ENCODE assay signal across 14 cellular contexts in the genomic region with DNA sequence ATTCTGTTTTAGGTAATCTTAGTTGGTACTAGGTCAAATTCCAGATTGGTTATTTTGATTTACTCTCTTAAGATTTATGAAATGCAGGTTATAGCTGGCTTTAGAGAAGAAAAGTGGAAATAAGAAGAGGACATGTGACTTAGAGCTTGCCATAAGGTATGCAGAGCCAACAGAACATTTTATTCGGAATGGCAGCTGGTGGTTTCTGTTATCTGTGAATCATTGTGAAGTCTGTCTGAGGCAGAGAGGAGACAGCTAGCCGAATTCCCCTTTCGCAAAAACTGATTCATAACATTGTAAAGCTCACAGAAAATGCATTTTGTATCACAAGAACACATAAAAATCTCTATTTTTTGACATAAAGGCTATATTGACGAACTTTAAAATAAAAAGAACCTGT.
DNase-seq lines count a peak whose midpoint lies in the region; ATAC-seq and TF ChIP-seq lines count a peak whose summit lies in the region.
"Had no signal": no experiment of that assay in that cellular context is flagged by ENCODE, and none has a peak within 500 bp of the region (broad histone marks: within the 10 kb centered on the region; RNA-seq: fewer than 3 reads in every experiment).

No MANE protein-coding gene starts in this region.

- no peak for ATAC-seq in GM18909 (IDR thresholded peaks at IDR 0.05; ENCODE audit: poor library complexity, unreplicated experiment)
- no peak for ATAC-seq in activated CD8-positive, alpha-beta memory T cell treated with anti-CD3 and anti-CD28 coated beads, Interleukin-2, amount 10 ng/mL, durations not matched to agents 7 days and 5 days
- ATAC-seq: activated CD4-positive, CD25-positive, alpha-beta regulatory T cell treated with anti-CD3 and anti-CD28 coated beads, Interleukin-2, amount 50 U/mL, for 24 hours; CD8-positive, alpha-beta T cell had no signal

- 53 to 87% (median 73%) methylated on average over 4 of the region's 4 CpGs for WGBS in stomach, 5 donors

- no peaks in the 10 kb centered on the region for H3K27me3 Mint-ChIP-seq in nephron (ENCODE audit: low read depth)
- no peaks in the 10 kb centered on the region for H3K27me3 Mint-ChIP-seq in activated CD8-positive, alpha-beta memory T cell treated with anti-CD3 and anti-CD28 coated beads, Interleukin-2, amount 10 ng/mL, durations not matched to agents 7 days and 5 days

- H3K36me3 Mint-ChIP-seq in nephron (ENCODE audit: low read depth): no peaks in the 10 kb centered on the region
- peaks cover 4% of the 10 kb centered on the region for H3K36me3 Mint-ChIP-seq in activated CD8-positive, alpha-beta memory T cell treated with anti-CD3 and anti-CD28 coated beads, Interleukin-2, amount 10 ng/mL, durations not matched to agents 7 days and 5 days

- H3K36me3 ChIP-seq in stomach: no peaks in the 10 kb centered on the region

- no peak overlapping the region for H3K4me3 Mint-ChIP-seq in nephron
- no peak overlapping the region for H3K4me3 Mint-ChIP-seq in activated CD8-positive, alpha-beta memory T cell treated with anti-CD3 and anti-CD28 coated beads, Interleukin-2, amount 10 ng/mL, durations not matched to agents 7 days and 5 days
- H3K4me3 Mint-ChIP-seq: CD8-positive, alpha-beta T cell had no signal

- no peak overlapping the region for H3K27ac ChIP-seq in stomach

- CTCF ChIA-PET in activated CD8-positive, alpha-beta memory T cell treated with anti-CD3 and anti-CD28 coated beads, Interleukin-2, amount 10 ng/mL, durations not matched to agents 7 days and 5 days (lab: Charles Lee): interaction anchor here (0.9 kb wide), 1 partner anchor 189 kb away, joined by 3 read pairs; no protein-coding TSS in a partner anchor

- no peak for TF ChIP-seq EP300 in stomach (IDR thresholded peaks at IDR 0.05)

- H3K9me3 ChIP-seq in stomach: no peaks in the 10 kb centered on the region

- no peak for TF ChIP-seq POLR2A in stomach (IDR thresholded peaks at IDR 0.05)

- H3K9me3 Mint-ChIP-seq in nephron: no peaks in the 10 kb centered on the region
- H3K9me3 Mint-ChIP-seq in activated CD8-positive, alpha-beta memory T cell treated with anti-CD3 and anti-CD28 coated beads, Interleukin-2, amount 10 ng/mL, durations not matched to agents 7 days and 5 days (ENCODE audit: low read depth): no peaks in the 10 kb centered on the region
- H3K9me3 Mint-ChIP-seq: CD8-positive, alpha-beta T cell had no signal

- H3K27ac Mint-ChIP-seq in nephron: peak overlapping the region in 2 of 3 experiments; percentile 33 to 96
- no peak overlapping the region for H3K27ac Mint-ChIP-seq in activated CD8-positive, alpha-beta memory T cell treated with anti-CD3 and anti-CD28 coated beads, Interleukin-2, amount 10 ng/mL, durations not matched to agents 7 days and 5 days
- H3K27ac Mint-ChIP-seq: CD8-positive, alpha-beta T cell had no signal

- intact Hi-C loops in stomach (cut with DNase I; ENCODE audit: low total_unique reads): no loop called here

- H3K27me3 ChIP-seq in stomach: no peaks in the 10 kb centered on the region

- H3K4me1 Mint-ChIP-seq in nephron: peaks cover 36% of the 10 kb centered on the region
- peaks cover 14% of the 10 kb centered on the region for H3K4me1 Mint-ChIP-seq in activated CD8-positive, alpha-beta memory T cell treated with anti-CD3 and anti-CD28 coated beads, Interleukin-2, amount 10 ng/mL, durations not matched to agents 7 days and 5 days

- TF ChIP-seq CTCF in nephron (IDR thresholded peaks at IDR 0.05; ENCODE audit: unreplicated experiment in 3 of 3) (no peak), stomach (IDR thresholded peaks at IDR 0.05) (no peak)

- H3K4me3 ChIP-seq in stomach: no peak overlapping the region

- DNase-seq in EH (ENCODE audit: low read depth) (peak; percentile 82), NCI-H69 (lab: John Stamatoyannopoulos, UW) (peak; percentile 75), cerebellum (ENCODE audit: low spot score) (peak; percentile 5), stomach (no peak), NCI-H82 treated with DMSO at 0.1 percent for 48 hours (lab: John Stamatoyannopoulos, UW; ENCODE audit: unreplicated experiment) (no peak)
- no peak for DNase-seq in activated CD8-positive, alpha-beta memory T cell treated with anti-CD3 and anti-CD28 coated beads, Interleukin-2, amount 10 ng/mL, durations not matched to agents 7 days and 5 days
- DNase-seq: activated effector memory CD4-positive, alpha-beta T cell treated with Interleukin-2 at 50 U/mL for 16 hours; CD8-positive, alpha-beta T cell; cortex of kidney; NCI-H1436; stimulated activated naive CD4-positive, alpha-beta T cell had no signal

- peaks cover 0 to 30% (median 15%) of the 10 kb centered on the region in 4 donors for H3K4me1 ChIP-seq in stomach

Comparison
In these comparisons a context has a peak if more than half of its experiments do, and no peak if none do; other contexts are left out.
1. DNase-seq: peak in EH (single experiment), NCI-H69 (single experiment) and cerebellum (single experiment); none in stomach (single experiment), NCI-H82 treated with DMSO at 0.1 percent for 48 hours (single experiment) and activated CD8-positive, alpha-beta memory T cell treated with anti-CD3 and anti-CD28 coated beads, Interleukin-2, amount 10 ng/mL, durations not matched to agents 7 days and 5 days (single experiment).